8 cellular contexts compared by ENCODE assay signal in genomic region chr3:129249284-129250065, GRCh38. TPM values are rescaled to one million over a fixed set of nuclear protein-coding genes. Genes with fewer than 3 reads are reported as not detected.
A peak's percentile ranks its signal among the peaks of the same experiment; 100 is the strongest.
DNase-seq lines count a peak whose midpoint lies in the region; ATAC-seq, FAIRE-seq and TF ChIP-seq lines count a peak whose summit lies in the region.

TSS of gene COPG1 (plus strand) at chr3:129249606. CDS start at chr3:129249710, 104 bp downstream.

- FAIRE-seq in GM12892 (lab: Jason Lieb, UNC), result peak; percentile 98

- no peaks in the 10 kb centered on the region for H3K9me3 Mint-ChIP-seq in T-cell

- POLR2A ChIA-PET in T-cell (lab: Charles Lee), result interaction anchor here (0.5 to 1.3 kb wide), 6 partner anchors 25 to 233 kb away, joined by 3 to 9 read pairs (median 3); partner anchors contain the start of gene HMCES (in 1 of the 2)

- peak within 1 kb of the TSS; percentile 90 for H3K4me3 ChIP-seq in adipocyte (ENCODE audit: low read length)
- peak within 1 kb of the TSS; percentile 64 for H3K4me3 ChIP-seq in cardiac muscle cell
- H3K4me3 ChIP-seq in tibial nerve, result peak within 1 kb of the TSS; percentile 79 to 96 (median 82)

- H3K4me1 Mint-ChIP-seq in T-cell, result peaks cover 49 to 57% (median 50%) of the 10 kb centered on the region in 3 donors

- H3K4me3 Mint-ChIP-seq in T-cell, result peak within 1 kb of the TSS; percentile 89 to 93 (median 92)

- 0% methylated on average over 29 to 38 of the region's 48 CpGs for WGBS in tibial nerve, 2 donors

- peak; percentile 82 to 99 for TF ChIP-seq EP300 in tibial nerve (IDR thresholded peaks at IDR 0.05)

- peak within 1 kb of the TSS; percentile 92 to 95 for H3K27ac Mint-ChIP-seq in T-cell

- H3K9me3 ChIP-seq in adipocyte (ENCODE audit: control insufficient read depth, low read length) (no peaks in the 10 kb centered on the region), cardiac muscle cell (ENCODE audit: low read depth) (no peaks in the 10 kb centered on the region), tibial nerve (no peaks in the 10 kb centered on the region)

- TF ChIP-seq POLR2A in GM12892 (IDR thresholded peaks at IDR 0.05; ENCODE audit: low read depth, low read length), result peak; percentile 94
- peak; percentile 94 to 95 for TF ChIP-seq POLR2A in tibial nerve (IDR thresholded peaks at IDR 0.05)

- CTCF ChIA-PET in T-cell (lab: Charles Lee), result interaction anchor here (0.5 to 1.7 kb wide), 13 partner anchors 11 to 374 kb away, joined by 3 to 15 read pairs (median 4); partner anchors contain the start of genes CFAP92 (in 1 of the 2) and HMCES (in 1 of the 2)

- H3K4me1 ChIP-seq in adipocyte (ENCODE audit: control insufficient read depth, insufficient read depth, low read length) (peaks cover 42% of the 10 kb centered on the region), cardiac muscle cell (ENCODE audit: low read depth) (peaks cover 3% of the 10 kb centered on the region), tibial nerve (peaks cover 0 to 56% (median 20%) of the 10 kb centered on the region in 4 donors)

- H3K36me3 ChIP-seq in adipocyte (ENCODE audit: control insufficient read depth, insufficient read depth, low read length, severe bottlenecking) (peaks cover 28% of the 10 kb centered on the region), cardiac muscle cell (peaks cover 23% of the 10 kb centered on the region), tibial nerve (peaks cover 0 to 29% (median 24%) of the 10 kb centered on the region in 3 donors)

- no peaks in the 10 kb centered on the region for H3K27me3 Mint-ChIP-seq in T-cell

- peak within 1 kb of the TSS; percentile 77 for H3K27ac ChIP-seq in cardiac muscle cell
- peak within 1 kb of the TSS; percentile 37 to 93 (median 90) for H3K27ac ChIP-seq in tibial nerve

- H3K36me3 Mint-ChIP-seq in T-cell, result peaks cover 25% of the 10 kb centered on the region

- peak within 1 kb of the TSS; percentile 99 for H3K9ac ChIP-seq in adipocyte (ENCODE audit: low read length)

- TF ChIP-seq CTCF in cardiac muscle cell (IDR thresholded peaks at IDR 0.05; ENCODE audit: low read depth, low read length), result no peak
- peak in 2 of 5 experiments; percentile 39 to 41 for TF ChIP-seq CTCF in tibial nerve (IDR thresholded peaks at IDR 0.05)

- ATAC-seq in HG02852 (IDR thresholded peaks at IDR 0.05; ENCODE audit: unreplicated experiment) (peak; percentile 76), T-cell (replicated peaks in 1 of 4) (peak; percentile 86 to 91 (median 90))

- H3K27me3 ChIP-seq in adipocyte (replicated peaks; ENCODE audit: control insufficient read depth, insufficient read depth, low read length) (no peaks in the 10 kb centered on the region), cardiac muscle cell (no peaks in the 10 kb centered on the region), tibial nerve (no peaks in the 10 kb centered on the region)

- DNase-seq in GM12892 (ENCODE audit: insufficient read length) (peak; percentile 96), NCI-H146 treated with DMSO at 0.1 percent for 48 hours (lab: John Stamatoyannopoulos, UW; ENCODE audit: unreplicated experiment) (peak; percentile 83), T-cell (peak; percentile 71 to 89 (median 82)), adipocyte (ENCODE audit: low read depth) (peak; percentile 94), cardiac muscle cell (ENCODE audit: low read depth in 1 of 2, low spot score in 1 of 2) (peak; percentile 89 to 90), pons (ENCODE audit: low spot score) (peak; percentile 89), tibial nerve (ENCODE audit: low spot score in 2 of 2) (peak; percentile 68 to 77)

RNA-seq across cellular contexts. Expression of gene COPG1, which starts in this region (rescaled TPM):
- 77.0 TPM for polyA plus RNA-seq in GM12892 (2012; ENCODE audit: missing spikeins)
- total RNA-seq in T-cell, result 100 to 1,000 TPM in 4 of 5 donors, 10 to 100 TPM in 1; 96.0 to 139 (median 116) TPM
- total RNA-seq in cardiac muscle cell, result 114 and 137 TPM in 2 replicates
- 128 and 154 TPM in 2 replicates for polyA plus RNA-seq in cardiac muscle cell
- 100 to 1,000 TPM in 2 of 4 donors, 10 to 100 TPM in 2; 72.6 to 124 (median 88.1) TPM for total RNA-seq in tibial nerve

Comparison
In these comparisons a context has a peak if more than half of its experiments do, and no peak if none do; other contexts are left out.
1. Peak in every context shown above with its lines: DNase-seq, ATAC-seq, H3K4me3 ChIP-seq and H3K27ac ChIP-seq.